In the genomic region with DNA sequence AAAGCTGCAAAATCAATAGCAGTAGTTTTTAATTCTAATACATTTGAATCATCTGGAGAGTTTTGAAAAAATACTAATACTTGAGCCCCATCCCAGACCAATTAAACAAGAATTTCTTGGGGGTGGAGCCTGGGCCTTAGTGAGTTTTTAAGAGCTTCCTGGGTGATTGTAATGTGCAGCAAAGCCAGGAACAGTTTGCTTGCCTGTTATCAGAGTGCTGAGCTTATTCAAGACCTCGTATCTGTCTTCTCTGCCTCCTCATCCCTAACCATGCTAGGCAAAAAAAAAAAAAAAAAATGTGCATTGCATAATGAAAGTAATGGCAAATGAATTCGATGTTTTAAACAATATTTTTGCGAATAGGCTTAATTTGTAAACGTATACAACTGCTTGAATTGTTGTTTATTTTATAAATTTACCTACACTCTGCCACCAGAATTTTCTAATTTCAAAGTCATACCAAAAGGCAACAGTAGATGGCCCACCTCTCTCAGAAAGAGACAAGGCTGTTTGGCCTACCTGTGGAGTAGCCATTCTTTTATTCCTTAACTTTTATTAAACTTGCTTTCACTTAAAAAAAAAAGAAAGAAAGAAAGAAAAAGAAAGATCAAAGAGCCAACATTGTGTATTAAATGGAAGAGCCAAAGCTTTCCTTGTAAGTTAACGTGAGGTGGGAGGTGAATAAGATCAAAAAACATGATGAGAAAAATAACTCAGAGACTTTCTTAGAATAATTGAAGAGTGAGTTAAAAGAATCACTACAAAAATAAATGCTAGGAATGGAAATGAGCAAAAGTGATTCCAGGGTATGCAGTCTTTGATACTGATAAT, we compare ENCODE assay signal across 8 cellular contexts. TPM values are rescaled to one million over a fixed set of nuclear protein-coding genes. Genes with fewer than 3 reads are reported as not detected.
DNase-seq lines count a peak whose midpoint lies in the region; ATAC-seq, FAIRE-seq and TF ChIP-seq lines count a peak whose summit lies in the region.

No MANE protein-coding gene starts in this region.

- no peak overlapping the region for H3K27ac Mint-ChIP-seq in astrocyte (ENCODE audit: unreplicated experiment)

- ATAC-seq in GM18519 (IDR thresholded peaks at IDR 0.05; ENCODE audit: low FRiP score, unreplicated experiment): no peak
- no peak for ATAC-seq in HG03520 (IDR thresholded peaks at IDR 0.05; ENCODE audit: unreplicated experiment)

- DNase-seq in AG09319 (ENCODE audit: extremely low read depth, low read depth) (no peak), GM10266 (ENCODE audit: extremely low spot score) (no peak), NCI-H146 treated with DMSO at 0.1 percent for 48 hours (lab: John Stamatoyannopoulos, UW; ENCODE audit: unreplicated experiment) (peak; percentile 16), astrocyte (ENCODE audit: low read depth) (peak; percentile 8), midbrain (lab: John Stamatoyannopoulos, UW) (peak; percentile 16)
- DNase-seq in stimulated activated CD4-positive, alpha-beta T cell treated with anti-CD3 and anti-CD28 coated beads, Interleukin-1b, Interleukin-23, amount 100 ng/mL, for 48 hours: no peak

- no peaks in the 10 kb centered on the region for H3K9me3 Mint-ChIP-seq in astrocyte (ENCODE audit: unreplicated experiment)

- no peak overlapping the region for H2AFZ ChIP-seq in astrocyte (ENCODE audit: low read depth, low read length)

- peak overlapping the region; percentile 6 for H3K27ac ChIP-seq in astrocyte (ENCODE audit: low read depth, low read length)

- H3K9me3 ChIP-seq in astrocyte (ENCODE audit: insufficient read depth, low read depth, low read length): no peaks in the 10 kb centered on the region

- H4K20me1 ChIP-seq in astrocyte (ENCODE audit: insufficient read depth, low read length): no peaks in the 10 kb centered on the region

- H3K4me3 ChIP-seq in astrocyte (ENCODE audit: insufficient read depth, low read depth, low read length): no peak overlapping the region

- H3K27me3 ChIP-seq in astrocyte (ENCODE audit: insufficient read depth, low read length): peaks cover 3% of the 10 kb centered on the region

- H3K4me1 Mint-ChIP-seq in astrocyte (ENCODE audit: low read depth, unreplicated experiment): peaks cover 5% of the 10 kb centered on the region

- H3K4me2 ChIP-seq in astrocyte (ENCODE audit: low read length): peak overlapping the region; percentile 6

- no peak overlapping the region for H3K9ac ChIP-seq in astrocyte (ENCODE audit: low read length)

- H3K36me3 Mint-ChIP-seq in astrocyte (ENCODE audit: low read depth, unreplicated experiment): no peaks in the 10 kb centered on the region

- H3K4me3 Mint-ChIP-seq in astrocyte (ENCODE audit: unreplicated experiment): no peak overlapping the region

- H3K79me2 ChIP-seq in astrocyte (ENCODE audit: insufficient read depth, low read length): no peaks in the 10 kb centered on the region

- FAIRE-seq in astrocyte (lab: Jason Lieb, UNC): no peak

- TF ChIP-seq CTCF in AG09319 (IDR thresholded peaks at IDR 0.05; ENCODE audit: low read depth, low read length) (peak; percentile 48), GM10266 (IDR thresholded peaks at IDR 0.05; ENCODE audit: control insufficient read depth, insufficient read depth, low read depth, missing control alignments) (peak; percentile 58), astrocyte (IDR thresholded peaks at IDR 0.05; ENCODE audit: insufficient read depth, low read depth, low read length) (peak; percentile 59)

- H3K27me3 Mint-ChIP-seq in astrocyte (ENCODE audit: low read depth, unreplicated experiment): peaks cover 16% of the 10 kb centered on the region

- H3K36me3 ChIP-seq in astrocyte (ENCODE audit: insufficient read depth, low read length): no peaks in the 10 kb centered on the region

- peaks cover 7% of the 10 kb centered on the region for H3K4me1 ChIP-seq in astrocyte (ENCODE audit: insufficient read depth, low read length)

RNA-seq across cellular contexts. Expression of a gene that starts 36.2 kb away (rescaled TPM):
- total RNA-seq in astrocyte: 0.12 TPM in 1 of 2 replicates, not detected in the other

Comparison
In these comparisons a context has a peak if more than half of its experiments do, and no peak if none do; other contexts are left out.
1. DNase-seq: peak in NCI-H146 treated with DMSO at 0.1 percent for 48 hours (single experiment), astrocyte (single experiment) and midbrain (single experiment); none in AG09319 (single experiment), GM10266 (single experiment) and stimulated activated CD4-positive, alpha-beta T cell treated with anti-CD3 and anti-CD28 coated beads, Interleukin-1b, Interleukin-23, amount 100 ng/mL, for 48 hours (single experiment).
2. Peak in every context shown above with its lines, with median percentiles within 50 percentile points of each other: CTCF ChIP-seq.